In genomic region chrX:105837227-105837626, GRCh38 we compare ENCODE assay signal across 9 cellular contexts. TPM values are rescaled to one million over a fixed set of nuclear protein-coding genes. Genes with fewer than 3 reads are reported as not detected.
DNase-seq lines count a peak whose midpoint lies in the region; ATAC-seq, FAIRE-seq and TF ChIP-seq lines count a peak whose summit lies in the region.
"Had no signal": no experiment of that assay in that cellular context is flagged by ENCODE, and none has a peak within 500 bp of the region (broad histone marks: within the 10 kb centered on the region; RNA-seq: fewer than 3 reads in every experiment).

No MANE protein-coding gene starts in this region.

- no peaks in the 10 kb centered on the region for H3K4me1 ChIP-seq in left lung
- no peaks in the 10 kb centered on the region for H3K4me1 ChIP-seq in Caco-2

- no peaks in the 10 kb centered on the region for H3K4me1 Mint-ChIP-seq in Caco-2 (ENCODE audit: low read depth, unreplicated experiment)

- DNase-seq in NCI-H345 (lab: John Stamatoyannopoulos, UW) = peak; percentile 1
- no peak for DNase-seq in NCI-H345 treated with DMSO at 0.1 percent for 48 hours (lab: John Stamatoyannopoulos, UW; ENCODE audit: unreplicated experiment)
- DNase-seq in epithelial cell of esophagus (ENCODE audit: low read depth) = peak; percentile 74
- DNase-seq in left lung = peak in 1 of 2 donors; percentile 46
- DNase-seq in urothelium cell line (ENCODE audit: low spot score) = peak; percentile 39
- no peak for DNase-seq in activated CD8-positive, alpha-beta memory T cell treated with anti-CD3 and anti-CD28 coated beads for 24 hours
- no peak for DNase-seq in Caco-2
- no peak for DNase-seq in stimulated activated CD4-positive, alpha-beta T cell treated with anti-CD3 and anti-CD28 coated beads, Interleukin-4, amount 100 ng/mL, for 24 hours

- CTCF ChIA-PET in Caco-2 (lab: Charles Lee) = no interaction called here

- H3K9me3 Mint-ChIP-seq in Caco-2 (ENCODE audit: unreplicated experiment) = no peaks in the 10 kb centered on the region
- H3K9me3 Mint-ChIP-seq: T-helper 1 cell treated with Interleukin-12 subunit alpha and Interleukin-12 subunit beta and Interleukin-4 antibody, amounts not matched to agents 30 μg/mL and 1 μg/mL, for 36 hours had no signal

- POLR2A ChIA-PET in Caco-2 (lab: Charles Lee) = no interaction called here

- intact Hi-C loops in left lung (cut with DNase I) (no loop called here), Caco-2 (cut with micrococcal nuclease; ENCODE audit: unreplicated experiment) (no loop called here)

- no peak overlapping the region for H3K4me3 Mint-ChIP-seq in Caco-2 (ENCODE audit: unreplicated experiment)
- H3K4me3 Mint-ChIP-seq: T-helper 1 cell treated with Interleukin-12 subunit alpha and Interleukin-12 subunit beta and Interleukin-4 antibody, amounts not matched to agents 30 μg/mL and 1 μg/mL, for 36 hours had no signal

- no peak overlapping the region for H3K4me3 ChIP-seq in epithelial cell of esophagus (ENCODE audit: low read length)
- no peak overlapping the region for H3K4me3 ChIP-seq in left lung
- H3K4me3 ChIP-seq in Caco-2 (ENCODE audit: low read depth, low read length) = no peak overlapping the region

- H3K27me3 ChIP-seq in left lung (peaks cover 0 to 6% of the 10 kb centered on the region in 2 donors), Caco-2 (replicated peaks; ENCODE audit: control insufficient read depth, insufficient read depth, low read length) (no peaks in the 10 kb centered on the region)

- no peaks in the 10 kb centered on the region for H3K36me3 Mint-ChIP-seq in Caco-2 (ENCODE audit: insufficient read depth, unreplicated experiment)

- FAIRE-seq in urothelium cell line (lab: Jason Lieb, UNC) = no peak

- no peak overlapping the region for H3K27ac ChIP-seq in left lung

- no peak overlapping the region for H3K27ac Mint-ChIP-seq in Caco-2 (ENCODE audit: unreplicated experiment)
- H3K27ac Mint-ChIP-seq: T-helper 1 cell treated with Interleukin-12 subunit alpha and Interleukin-12 subunit beta and Interleukin-4 antibody, amounts not matched to agents 30 μg/mL and 1 μg/mL, for 36 hours had no signal

- no peak for TF ChIP-seq CTCF in epithelial cell of esophagus (IDR thresholded peaks at IDR 0.05; ENCODE audit: insufficient read depth, low read depth, low read length, missing control alignments)
- TF ChIP-seq CTCF in left lung (IDR thresholded peaks at IDR 0.05) = no peak
- no peak for TF ChIP-seq CTCF in Caco-2 (IDR thresholded peaks at IDR 0.05; ENCODE audit: insufficient read depth in 1 of 2, low read depth in 1 of 2, low read length in 1 of 2, severe bottlenecking in 1 of 2, unreplicated experiment in 1 of 2)

- no TSS peak for BruUV-seq in Caco-2 (replicated peaks; lab: Mats Ljungman, UMichigan)

- H3K27me3 Mint-ChIP-seq in Caco-2 (ENCODE audit: insufficient read depth, unreplicated experiment) = no peaks in the 10 kb centered on the region

- peak; percentile 45 for ATAC-seq in left lung

- H3K9me3 ChIP-seq in left lung = no peaks in the 10 kb centered on the region
- H3K9me3 ChIP-seq in Caco-2 = no peaks in the 10 kb centered on the region

- no peaks in the 10 kb centered on the region for H3K36me3 ChIP-seq in left lung
- H3K36me3 ChIP-seq in Caco-2 (ENCODE audit: control insufficient read depth, insufficient read depth, low read length) = no peaks in the 10 kb centered on the region

RNA-seq across cellular contexts. Expression of gene NRK, which starts 14.9 kb away (rescaled TPM):
- total RNA-seq in left lung (10 to 100 TPM in 1 of 2 donors, 1 to 10 TPM in 1; 1.1 to 16.1 TPM), Caco-2 (2022) (0.16 and 0.32 TPM in 2 replicates)

Comparison
In these comparisons a context has a peak if more than half of its experiments do, and no peak if none do; other contexts are left out.
1. DNase-seq: peak in NCI-H345 (single experiment), epithelial cell of esophagus (single experiment) and urothelium cell line (single experiment); none in NCI-H345 treated with DMSO at 0.1 percent for 48 hours (single experiment), activated CD8-positive, alpha-beta memory T cell treated with anti-CD3 and anti-CD28 coated beads for 24 hours (single experiment), Caco-2 (0 of 2) and stimulated activated CD4-positive, alpha-beta T cell treated with anti-CD3 and anti-CD28 coated beads, Interleukin-4, amount 100 ng/mL, for 24 hours (single experiment).